1 cellular context compared by ENCODE assay signal in the genomic region with DNA sequence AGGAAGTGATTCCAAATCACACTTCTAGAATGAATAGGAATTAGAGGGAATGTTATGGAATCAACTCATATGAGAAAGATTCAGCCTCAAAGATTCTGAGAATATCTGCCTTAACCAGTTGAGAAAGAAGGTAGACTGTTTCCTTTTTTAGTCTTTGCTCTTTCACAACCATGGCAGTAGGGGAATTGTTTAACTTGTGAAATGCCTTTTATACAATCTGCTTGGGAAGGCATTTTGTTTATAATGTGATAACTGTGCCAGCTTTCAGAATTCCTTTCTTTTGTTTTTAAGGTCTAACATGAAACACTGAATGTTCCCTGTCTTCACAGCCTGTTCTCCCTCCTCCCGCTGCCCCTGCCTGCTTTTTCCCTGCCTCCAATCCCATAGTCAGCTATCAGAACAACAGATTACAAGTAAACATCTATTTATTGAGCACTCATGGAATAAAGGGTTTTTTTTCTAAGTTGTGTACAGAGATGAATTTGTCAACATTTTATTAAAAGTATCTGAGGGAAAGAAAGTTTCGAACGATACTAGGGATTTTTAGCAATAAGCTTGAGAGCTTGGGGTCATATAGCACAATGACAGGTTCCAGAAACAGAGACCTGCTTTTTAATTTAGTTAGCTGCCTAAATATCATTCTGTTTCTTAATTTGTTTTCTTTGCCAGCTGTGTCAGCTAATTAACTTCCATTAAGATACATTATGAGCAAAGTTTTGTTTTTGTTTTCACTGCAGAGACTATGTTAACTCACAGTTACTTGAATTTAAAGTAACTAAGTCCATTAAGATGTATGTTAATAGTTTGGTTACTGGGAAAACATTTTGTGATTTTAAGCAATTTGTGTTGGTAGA.
TF ChIP-seq lines count a peak whose summit lies in the region.

No MANE protein-coding gene starts in this region.

TF ChIP-seq in SK-N-SH, 30 proteins besides CTCF, POLR2A, EP300 and RAD21:
- peak; percentile 36 for TF ChIP-seq CHD2 (IDR thresholded peaks at IDR 0.05; ENCODE audit: low read length, partially characterized antibody)
- TF ChIP-seq, protein P1, sequence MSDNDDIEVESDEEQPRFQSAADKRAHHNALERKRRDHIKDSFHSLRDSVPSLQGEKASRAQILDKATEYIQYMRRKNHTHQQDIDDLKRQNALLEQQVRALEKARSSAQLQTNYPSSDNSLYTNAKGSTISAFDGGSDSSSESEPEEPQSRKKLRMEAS (IDR thresholded peaks at IDR 0.05; ENCODE audit: low read depth) = no peak
